Comparison of ENCODE assay signal across 7 cellular contexts in the genomic region with DNA sequence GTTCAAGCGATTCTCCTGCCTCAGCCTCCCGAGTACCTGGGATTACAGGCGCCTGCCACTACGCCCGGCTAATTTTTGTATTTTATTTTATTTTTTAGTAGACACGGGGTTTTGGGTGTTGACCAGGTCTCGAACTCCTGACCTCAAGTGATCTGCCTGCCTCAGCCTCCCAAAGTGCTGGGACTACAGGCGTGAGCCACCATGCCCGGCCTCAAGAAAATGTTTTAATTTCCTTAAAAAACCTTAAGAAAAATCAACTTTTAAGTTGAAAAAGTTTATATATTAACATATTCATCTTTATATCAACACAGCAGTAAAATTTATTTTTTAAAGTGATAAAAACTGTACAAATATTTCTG. TPM values are rescaled to one million over a fixed set of nuclear protein-coding genes. Genes with fewer than 3 reads are reported as not detected.
DNase-seq lines count a peak whose midpoint lies in the region; ATAC-seq, FAIRE-seq and TF ChIP-seq lines count a peak whose summit lies in the region.
"Not testable (repeated sequence)": the region's sequence is repeated elsewhere in the genome, so short reads cannot be mapped to it uniquely, and the experiment has no call there.

No MANE protein-coding gene starts in this region.

- H3K27ac ChIP-seq in DOHH2 (ENCODE audit: low read depth, low read length); MM.1S (ENCODE audit: low read length); K562 (ENCODE audit: extremely low read depth, low read depth, low read length): not testable (repeated sequence)
- H3K27ac ChIP-seq in gastrocnemius medialis, result peak overlapping the region; percentile 83 to 91 (median 86)

- WGBS in K562 (ENCODE audit: insufficient coverage, low coverage, missing lambda C conversion rate), result 60% methylated on average over 8 of the region's 9 CpGs

- not testable (repeated sequence) for H3K9me3 ChIP-seq in DOHH2 (ENCODE audit: control insufficient read depth, insufficient read depth, low read length); MM.1S (replicated peaks; ENCODE audit: insufficient read depth, low read length); K562 (replicated peaks; ENCODE audit: control insufficient read depth, insufficient read depth, low read depth, low read length); gastrocnemius medialis

- H2AFZ ChIP-seq in MM.1S (ENCODE audit: low read length) (peak overlapping the region; percentile 39; the same call in 1 of the 2 replicates), K562 (ENCODE audit: low read depth, low read length) (peak overlapping the region; percentile 79)

- H3K9ac ChIP-seq in MM.1S (ENCODE audit: low read length); K562 (ENCODE audit: insufficient read depth in 1 of 2, low read depth in 2 of 2, low read length in 2 of 2): not testable (repeated sequence)

- not testable (repeated sequence) for H3K9me1 ChIP-seq in K562 (ENCODE audit: control insufficient read depth, insufficient read depth, low read length)

- intact Hi-C loops in activated CD4-positive, alpha-beta T cell treated with anti-CD3 and anti-CD28 coated beads, Interleukin-2, amount 10 ng/mL, durations not matched to agents 24 days and 14 days (cut with micrococcal nuclease), result loop anchor here (1.0 to 10.0 kb wide), 6 partner anchors 85 to 723 kb away; a partner anchor contains a TSS
- intact Hi-C loops in K562 (cut with micrococcal nuclease), result loop anchor here (5.0 kb wide), 1 partner anchor 181 kb away; no protein-coding TSS in a partner anchor
- intact Hi-C loops in gastrocnemius medialis (cut with DNase I; ENCODE audit: low total_unique reads), result loop anchor here (1.0 to 5.0 kb wide), 3 partner anchors 43 to 111 kb away; a partner anchor contains a TSS

- FAIRE-seq in K562 (lab: Jason Lieb, UNC), result not testable (repeated sequence)

- not testable (repeated sequence) for H3K9me2 ChIP-seq in DOHH2 (replicated peaks; ENCODE audit: control insufficient read depth, low read length); MM.1S (replicated peaks; ENCODE audit: insufficient read depth, low read length)

- H3K4me1 ChIP-seq in DOHH2 (ENCODE audit: control insufficient read depth, low read length) (peaks cover 16% of the 10 kb centered on the region), K562 (replicated peaks in 1 of 2; ENCODE audit: control insufficient read depth in 2 of 2, insufficient read depth in 2 of 2, low read length in 2 of 2) (peaks cover 7 to 31% of the 10 kb centered on the region in 2 experiments)
- not testable (repeated sequence) for H3K4me1 ChIP-seq in MM.1S (ENCODE audit: low read length); gastrocnemius medialis

- H3K27me3 Mint-ChIP-seq in activated CD4-positive, alpha-beta T cell treated with anti-CD3 and anti-CD28 coated beads, Interleukin-2, amount 10 ng/mL, durations not matched to agents 24 days and 14 days, result not testable (repeated sequence)
- peaks cover 30% of the 10 kb centered on the region for H3K27me3 Mint-ChIP-seq in mesothelial cell of epicardium (ENCODE audit: low read depth)

- TF ChIP-seq EP300 in K562 (IDR thresholded peaks at IDR 0.05; ENCODE audit: low read length), result not testable (repeated sequence)

- CTCF ChIA-PET in K562 (lab: Yijun Ruan, JAX; ENCODE audit: low intra/inter-chr PET ratio), result interaction anchor here (0.5 kb wide), 1 partner anchor 50 kb away, joined by 3 read pairs; no protein-coding TSS in a partner anchor

- DNase-seq in MM.1S; activated CD4-positive, alpha-beta T cell treated with anti-CD3 and anti-CD28 coated beads, Interleukin-2, amount 10 ng/mL, durations not matched to agents 24 days and 14 days; K562 (ENCODE audit: extremely low read depth in 1 of 4, low spot score in 3 of 4); foreskin fibroblast; mesothelial cell of epicardium (ENCODE audit: low spot score in 2 of 2, unreplicated experiment in 2 of 2); gastrocnemius medialis: not testable (repeated sequence)

- H3K79me2 ChIP-seq in DOHH2 (ENCODE audit: control insufficient read depth, low read length), result peaks cover 18% of the 10 kb centered on the region
- H3K79me2 ChIP-seq in MM.1S (ENCODE audit: low read length), result peaks cover 20% of the 10 kb centered on the region
- peaks cover 18% of the 10 kb centered on the region; the same call in 2 of the 3 replicates for H3K79me2 ChIP-seq in K562 (ENCODE audit: control insufficient read depth, insufficient read depth, low read length)

- H3K27me3 ChIP-seq in DOHH2 (ENCODE audit: control insufficient read depth, low read length); MM.1S (replicated peaks; ENCODE audit: insufficient read depth, low read length); K562 (ENCODE audit: control insufficient read depth in 2 of 2, insufficient read depth in 2 of 2, low read length in 2 of 2); gastrocnemius medialis: not testable (repeated sequence)

- not testable (repeated sequence) for H3K9me3 Mint-ChIP-seq in activated CD4-positive, alpha-beta T cell treated with anti-CD3 and anti-CD28 coated beads, Interleukin-2, amount 10 ng/mL, durations not matched to agents 24 days and 14 days; mesothelial cell of epicardium

- H3K4me3 ChIP-seq in DOHH2 (ENCODE audit: low read length) (peak overlapping the region; percentile 41), MM.1S (ENCODE audit: low read length) (0 out of 2 replicates have a peak overlapping the region, but pooled peaks have one; percentile 27), foreskin fibroblast (ENCODE audit: low read depth in 1 of 2, low read length in 2 of 2) (peak overlapping the region; percentile 46 to 73), gastrocnemius medialis (peak overlapping the region; percentile 8 to 96 (median 58))
- not testable (repeated sequence) for H3K4me3 ChIP-seq in K562

- not testable (repeated sequence) for TF ChIP-seq CTCF in DOHH2 (IDR thresholded peaks at IDR 0.05; ENCODE audit: low read depth, low read length, poor library complexity, severe bottlenecking); MM.1S (IDR thresholded peaks at IDR 0.05; ENCODE audit: low read length); K562 (IDR thresholded peaks at IDR 0.05 in 2 of 3, conservative IDR thresholded peaks at IDR 0.05 in 1 of 3; ENCODE audit: insufficient read depth in 2 of 3, low read depth in 1 of 3, low read length in 3 of 3); foreskin fibroblast (IDR thresholded peaks at IDR 0.05; ENCODE audit: low read depth, low read length); mesothelial cell of epicardium (IDR thresholded peaks at IDR 0.05; ENCODE audit: unreplicated experiment); gastrocnemius medialis (IDR thresholded peaks at IDR 0.05 in 4 of 5, conservative IDR thresholded peaks at IDR 0.05 in 1 of 5)

- H3K4me2 ChIP-seq in DOHH2 (ENCODE audit: low read length), result peak overlapping the region; percentile 48
- H3K4me2 ChIP-seq in MM.1S (ENCODE audit: low read depth, low read length), result peak overlapping the region; percentile 38; the same call in 1 of the 2 replicates
- not testable (repeated sequence) for H3K4me2 ChIP-seq in K562 (ENCODE audit: insufficient read depth, low read length)

- not testable (repeated sequence) for TF ChIP-seq RAD21 in K562 (CRISPR knock-in tag; conservative IDR thresholded peaks at IDR 0.05 in 1 of 2, IDR thresholded peaks at IDR 0.05 in 1 of 2)

- in situ Hi-C loops in K562 (cut with MboI); gastrocnemius medialis (cut with MboI; ENCODE audit: low sequenced_read_pairs in 4 of 4): not testable (repeated sequence)

- POLR2A ChIA-PET in K562 (lab: Yijun Ruan, JAX), result not testable (repeated sequence)

- TF ChIP-seq POLR2A in K562 (conservative IDR thresholded peaks at IDR 0.05); gastrocnemius medialis (IDR thresholded peaks at IDR 0.05): not testable (repeated sequence)

- H3F3A ChIP-seq in DOHH2 (ENCODE audit: control insufficient read depth, insufficient read depth); MM.1S (ENCODE audit: insufficient read depth, low read length): not testable (repeated sequence)

- not testable (repeated sequence) for H3K27ac Mint-ChIP-seq in activated CD4-positive, alpha-beta T cell treated with anti-CD3 and anti-CD28 coated beads, Interleukin-2, amount 10 ng/mL, durations not matched to agents 24 days and 14 days; mesothelial cell of epicardium

- H3K4me3 Mint-ChIP-seq in activated CD4-positive, alpha-beta T cell treated with anti-CD3 and anti-CD28 coated beads, Interleukin-2, amount 10 ng/mL, durations not matched to agents 24 days and 14 days, result peak overlapping the region; percentile 91
- peak overlapping the region; percentile 97 for H3K4me3 Mint-ChIP-seq in mesothelial cell of epicardium

- ATAC-seq in K562, gastrocnemius medialis: not testable (repeated sequence)

- BruUV-seq in K562 (replicated peaks; lab: Mats Ljungman, UMichigan), result not testable (repeated sequence)

- peaks cover 16% of the 10 kb centered on the region for H3K4me1 Mint-ChIP-seq in activated CD4-positive, alpha-beta T cell treated with anti-CD3 and anti-CD28 coated beads, Interleukin-2, amount 10 ng/mL, durations not matched to agents 24 days and 14 days
- not testable (repeated sequence) for H3K4me1 Mint-ChIP-seq in mesothelial cell of epicardium

- H3K36me3 ChIP-seq in DOHH2 (ENCODE audit: control insufficient read depth, low read length) (peaks cover 16% of the 10 kb centered on the region), K562 (ENCODE audit: control insufficient read depth, insufficient read depth, low read length) (peaks cover 25% of the 10 kb centered on the region)
- H3K36me3 ChIP-seq in MM.1S (replicated peaks; ENCODE audit: insufficient read depth, low read length); gastrocnemius medialis: not testable (repeated sequence)

- H4K20me1 ChIP-seq in DOHH2 (ENCODE audit: control insufficient read depth, insufficient read depth, low read depth, low read length); MM.1S (ENCODE audit: insufficient read depth, low read length); K562 (replicated peaks; ENCODE audit: control insufficient read depth, insufficient read depth, low read length): not testable (repeated sequence)

- H3K36me3 Mint-ChIP-seq in activated CD4-positive, alpha-beta T cell treated with anti-CD3 and anti-CD28 coated beads, Interleukin-2, amount 10 ng/mL, durations not matched to agents 24 days and 14 days (ENCODE audit: low read depth), result peaks cover 15% of the 10 kb centered on the region
- not testable (repeated sequence) for H3K36me3 Mint-ChIP-seq in mesothelial cell of epicardium

RNA-seq across cellular contexts. Expression of a gene that starts 0.5 kb away (rescaled TPM):
- 31.8 and 33.7 TPM in 2 replicates for total RNA-seq in activated CD4-positive, alpha-beta T cell treated with anti-CD3 and anti-CD28 coated beads, Interleukin-2, amount 10 ng/mL, durations not matched to agents 24 days and 14 days
- 15.8 and 23.4 TPM in 2 replicates for total RNA-seq in K562 (2011; cell fraction: chromatin; rRNA removed; ENCODE audit: low replicate concordance)
- 15.8 and 17.8 TPM in 2 replicates for total RNA-seq in K562 (2011; cell fraction: nucleolus; rRNA removed)
- 20.2 and 22.6 TPM in 2 replicates for total RNA-seq in K562 (2011; cell fraction: nucleoplasm; rRNA removed)
- total RNA-seq in K562 (2014; rRNA removed) (12.7 and 15.9 TPM in 2 replicates), K562 (2014; rRNA removed; fragmentation: Illumina TruSeq; extraction: Trizol) (17.5 and 19.9 TPM in 2 replicates), K562 (2015; rRNA removed; fragmentation: Illumina TruSeq; extraction: Trizol) (12.7 and 14.9 TPM in 2 replicates), K562 (2021) (15.3 and 17.1 TPM in 2 replicates), mesothelial cell of epicardium (9.2 to 11.7 TPM (median 11.5 TPM) in 3 replicates), gastrocnemius medialis (1 to 10 TPM; 5.1 to 7.3 (median 6.7) TPM)
- polyA plus RNA-seq in K562 (2011; rRNA removed) (9.9 and 12.2 TPM in 2 replicates), K562 (2014; fragmentation: Illumina TruSeq; extraction: Trizol) (17.8 and 18.0 TPM in 2 replicates), K562 (2014; fragmentation: Nextera tagmentation; extraction: Ambion mirVana) (1 to 10 TPM; 4.3 to 4.9 TPM), K562 (2014; rRNA removed) (12.8 and 15.7 TPM in 2 replicates)
- 9.1 and 9.7 TPM in 2 replicates for polyA plus RNA-seq in K562 (2011; cell fraction: cytosol; rRNA removed)
- polyA plus RNA-seq in K562 (2011; cell fraction: nucleus; rRNA removed), result 9.8 and 13.9 TPM in 2 replicates
- 5.7 and 9.4 TPM in 2 replicates for polyA plus RNA-seq in K562 (2012)
- 9.1 and 13.2 TPM in 2 replicates for polyA minus RNA-seq in K562 (2011; rRNA and poly(A)+ RNA removed)
- 4.6 and 9.5 TPM in 2 replicates for polyA minus RNA-seq in K562 (2011; cell fraction: cytosol; rRNA and poly(A)+ RNA removed)
- polyA minus RNA-seq in K562 (2011; cell fraction: nucleus; rRNA and poly(A)+ RNA removed), result 8.1 and 13.4 TPM in 2 replicates

RNA-seq across cellular contexts. Expression of a gene that starts 7.8 kb away (rescaled TPM):
- total RNA-seq in activated CD4-positive, alpha-beta T cell treated with anti-CD3 and anti-CD28 coated beads, Interleukin-2, amount 10 ng/mL, durations not matched to agents 24 days and 14 days, result not detected in 2 replicates
- 0.07 and 0.09 TPM in 2 replicates for total RNA-seq in K562 (2011; cell fraction: chromatin; rRNA removed; ENCODE audit: low replicate concordance)
- under 0.01 and 0.13 TPM in 2 replicates for total RNA-seq in K562 (2011; cell fraction: nucleolus; rRNA removed)
- not detected in 2 replicates for total RNA-seq in K562 (2011; cell fraction: nucleoplasm; rRNA removed)
- not detected in 2 replicates for total RNA-seq in K562 (2014; rRNA removed)
- total RNA-seq in K562 (2014; rRNA removed; fragmentation: Illumina TruSeq; extraction: Trizol), result not detected in 2 replicates
- not detected in 2 replicates for total RNA-seq in K562 (2015; rRNA removed; fragmentation: Illumina TruSeq; extraction: Trizol)
- not detected in 2 replicates for total RNA-seq in K562 (2021)
- 0.01 TPM in 2 replicates for polyA plus RNA-seq in K562 (2011; rRNA removed)
- not detected in 2 replicates for polyA plus RNA-seq in K562 (2011; cell fraction: cytosol; rRNA removed)
- polyA plus RNA-seq in K562 (2011; cell fraction: nucleus; rRNA removed), result 0.01 and 0.03 TPM in 2 replicates
- polyA plus RNA-seq in K562 (2012), result not detected in 2 replicates
- polyA plus RNA-seq in K562 (2014; fragmentation: Illumina TruSeq; extraction: Trizol), result 0.03 TPM in 1 of 2 replicates, not detected in the other
- not detected for polyA plus RNA-seq in K562 (2014; fragmentation: Nextera tagmentation; extraction: Ambion mirVana)
- not detected in 2 replicates for polyA plus RNA-seq in K562 (2014; rRNA removed)
- 0.06 TPM in 1 of 2 replicates, not detected in the other for polyA minus RNA-seq in K562 (2011; rRNA and poly(A)+ RNA removed)
- not detected in 2 replicates for polyA minus RNA-seq in K562 (2011; cell fraction: cytosol; rRNA and poly(A)+ RNA removed)
- not detected in 2 replicates for polyA minus RNA-seq in K562 (2011; cell fraction: nucleus; rRNA and poly(A)+ RNA removed)
- 0.04 to 0.05 TPM in 2 of 3 replicates, not detected in the other for total RNA-seq in mesothelial cell of epicardium
- not detected for total RNA-seq in gastrocnemius medialis

RNA-seq across cellular contexts. Expression of a gene that starts 46.3 kb away (rescaled TPM):
- total RNA-seq in activated CD4-positive, alpha-beta T cell treated with anti-CD3 and anti-CD28 coated beads, Interleukin-2, amount 10 ng/mL, durations not matched to agents 24 days and 14 days, result not detected in 2 replicates
- not detected in 2 replicates for total RNA-seq in K562 (2011; cell fraction: chromatin; rRNA removed; ENCODE audit: low replicate concordance)
- total RNA-seq in K562 (2011; cell fraction: nucleolus; rRNA removed), result not detected in 2 replicates
- total RNA-seq in K562 (2011; cell fraction: nucleoplasm; rRNA removed), result not detected in 2 replicates
- total RNA-seq in K562 (2014; rRNA removed) (not detected in 2 replicates), K562 (2014; rRNA removed; fragmentation: Illumina TruSeq; extraction: Trizol) (not detected in 2 replicates), K562 (2015; rRNA removed; fragmentation: Illumina TruSeq; extraction: Trizol) (not detected in 2 replicates), K562 (2021) (8.0 and 8.7 TPM in 2 replicates), mesothelial cell of epicardium (not detected in 3 replicates), gastrocnemius medialis (100 to 1,000 TPM in 1 of 4 donors, 10 to 100 TPM in 1, 1 to 10 TPM in 1, not detected in 1; 1.5 to 206 (median 63.7) TPM)
- polyA plus RNA-seq in K562 (2011; rRNA removed) (not detected in 2 replicates), K562 (2014; fragmentation: Illumina TruSeq; extraction: Trizol) (not detected in 2 replicates), K562 (2014; fragmentation: Nextera tagmentation; extraction: Ambion mirVana) (under 1 TPM in 1 of 2 experiments, not detected in 1; 0.04 TPM), K562 (2014; rRNA removed) (not detected in 2 replicates)
- polyA plus RNA-seq in K562 (2011; cell fraction: cytosol; rRNA removed), result not detected in 2 replicates
- polyA plus RNA-seq in K562 (2011; cell fraction: nucleus; rRNA removed), result 0.13 TPM in 1 of 2 replicates, not detected in the other
- 0.03 TPM in 1 of 2 replicates, not detected in the other for polyA plus RNA-seq in K562 (2012)
- polyA minus RNA-seq in K562 (2011; rRNA and poly(A)+ RNA removed), result not detected in 2 replicates
- 6.0 TPM in 1 of 2 replicates, not detected in the other for polyA minus RNA-seq in K562 (2011; cell fraction: cytosol; rRNA and poly(A)+ RNA removed)
- not detected in 2 replicates for polyA minus RNA-seq in K562 (2011; cell fraction: nucleus; rRNA and poly(A)+ RNA removed)

RNA-seq across cellular contexts. Expression of a gene that starts 55.0 kb away (rescaled TPM):
- total RNA-seq in activated CD4-positive, alpha-beta T cell treated with anti-CD3 and anti-CD28 coated beads, Interleukin-2, amount 10 ng/mL, durations not matched to agents 24 days and 14 days, result not detected in 2 replicates
- not detected in 2 replicates for total RNA-seq in K562 (2011; cell fraction: chromatin; rRNA removed; ENCODE audit: low replicate concordance)
- not detected in 2 replicates for total RNA-seq in K562 (2011; cell fraction: nucleolus; rRNA removed)
- total RNA-seq in K562 (2011; cell fraction: nucleoplasm; rRNA removed), result not detected in 2 replicates
- total RNA-seq in K562 (2014; rRNA removed) (not detected in 2 replicates), K562 (2014; rRNA removed; fragmentation: Illumina TruSeq; extraction: Trizol) (not detected in 2 replicates), K562 (2015; rRNA removed; fragmentation: Illumina TruSeq; extraction: Trizol) (not detected in 2 replicates), K562 (2021) (not detected in 2 replicates), mesothelial cell of epicardium (0.22 to 0.33 TPM (median 0.29 TPM) in 3 replicates), gastrocnemius medialis (under 1 TPM in 1 of 4 donors, not detected in 3; 0.20 TPM)
- polyA plus RNA-seq in K562 (2011; rRNA removed) (not detected in 2 replicates), K562 (2014; fragmentation: Illumina TruSeq; extraction: Trizol) (not detected in 2 replicates), K562 (2014; fragmentation: Nextera tagmentation; extraction: Ambion mirVana) (under 1 TPM in 1 of 2 experiments, not detected in 1; 0.07 TPM), K562 (2014; rRNA removed) (not detected in 2 replicates)
- 0.25 TPM in 1 of 2 replicates, not detected in the other for polyA plus RNA-seq in K562 (2011; cell fraction: cytosol; rRNA removed)
- polyA plus RNA-seq in K562 (2011; cell fraction: nucleus; rRNA removed), result not detected in 2 replicates
- polyA plus RNA-seq in K562 (2012), result not detected in 2 replicates
- polyA minus RNA-seq in K562 (2011; rRNA and poly(A)+ RNA removed), result not detected in 2 replicates
- polyA minus RNA-seq in K562 (2011; cell fraction: cytosol; rRNA and poly(A)+ RNA removed), result not detected in 2 replicates
- polyA minus RNA-seq in K562 (2011; cell fraction: nucleus; rRNA and poly(A)+ RNA removed), result not detected in 2 replicates
